ENCODE assay signal across 1 cellular context in the genomic region with DNA sequence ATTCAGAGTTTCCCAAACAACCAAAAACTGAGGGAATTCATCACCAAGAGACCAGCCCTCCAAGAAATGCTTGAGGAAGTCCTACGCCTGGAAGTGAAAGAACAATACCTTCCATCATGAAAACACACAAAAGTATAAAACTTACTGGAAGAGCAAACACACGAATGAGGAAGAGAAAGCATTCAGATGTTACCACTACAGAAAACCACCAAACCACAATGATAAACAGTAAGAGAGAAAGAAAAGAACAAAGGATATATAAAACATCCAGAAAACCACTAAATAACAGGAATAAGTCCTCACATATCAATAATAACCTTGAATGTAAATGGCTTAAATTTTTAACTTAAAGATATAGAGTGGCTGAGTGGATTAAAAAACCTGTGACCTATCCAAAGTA.
TF ChIP-seq lines count a peak whose summit lies in the region.

No MANE protein-coding gene starts in this region.

TF ChIP-seq in WTC11, 78 proteins besides CTCF, POLR2A, EP300 and RAD21 (continued from another document):
- TF ChIP-seq AFF4 (CRISPR knock-in tag; IDR thresholded peaks at IDR 0.05; ENCODE audit: borderline replicate concordance), result no peak
